In genomic region chr2:173359231-173359630, GRCh38 we compare ENCODE assay signal across 10 cellular contexts. TPM values are rescaled to one million over a fixed set of nuclear protein-coding genes. Genes with fewer than 3 reads are reported as not detected.
DNase-seq lines count a peak whose midpoint lies in the region; ATAC-seq lines count a peak whose summit lies in the region.
"Had no signal": no experiment of that assay in that cellular context is flagged by ENCODE, and none has a peak within 500 bp of the region (broad histone marks: within the 10 kb centered on the region; RNA-seq: fewer than 3 reads in every experiment).

No MANE protein-coding gene starts in this region.

- ATAC-seq in GM21515 (IDR thresholded peaks at IDR 0.05; ENCODE audit: unreplicated experiment), result peak; percentile 40
- peak; percentile 65 for ATAC-seq in activated T-helper 17 cell treated with anti-CD3 and anti-CD28 coated beads, Interleukin-2, amount 50 U/mL, for 72 hours (replicated peaks)
- no peak for ATAC-seq in stimulated activated naive B cell treated with anti-CD40 and anti-IgM and Interleukin-4, amounts not matched to agents 10 μg/mL and 1 μg/mL and 100 μg/mL, for 72 hours (replicated peaks)
- ATAC-seq in HG02981 (IDR thresholded peaks at IDR 0.05; ENCODE audit: unreplicated experiment), result no peak
- no peak for ATAC-seq in HG03196 (IDR thresholded peaks at IDR 0.05; ENCODE audit: unreplicated experiment)

- H3K9me3 Mint-ChIP-seq in activated T-helper 17 cell treated with anti-CD3 and anti-CD28 coated beads, Interleukin-2, amount 50 U/mL, for 72 hours, result no peaks in the 10 kb centered on the region
- H3K9me3 Mint-ChIP-seq in stimulated activated naive B cell treated with anti-CD40 and anti-IgM and Interleukin-4, amounts not matched to agents 10 μg/mL and 1 μg/mL and 100 μg/mL, for 72 hours, result no peaks in the 10 kb centered on the region

- peak overlapping the region; percentile 58 for H3K27ac Mint-ChIP-seq in activated T-helper 17 cell treated with anti-CD3 and anti-CD28 coated beads, Interleukin-2, amount 50 U/mL, for 72 hours
- H3K27ac Mint-ChIP-seq in stimulated activated naive B cell treated with anti-CD40 and anti-IgM and Interleukin-4, amounts not matched to agents 10 μg/mL and 1 μg/mL and 100 μg/mL, for 72 hours, result no peak overlapping the region

- H3K4me3 Mint-ChIP-seq in activated T-helper 17 cell treated with anti-CD3 and anti-CD28 coated beads, Interleukin-2, amount 50 U/mL, for 72 hours, result peak overlapping the region; percentile 16
- H3K4me3 Mint-ChIP-seq in stimulated activated naive B cell treated with anti-CD40 and anti-IgM and Interleukin-4, amounts not matched to agents 10 μg/mL and 1 μg/mL and 100 μg/mL, for 72 hours, result no peak overlapping the region

- H3K36me3 Mint-ChIP-seq in activated T-helper 17 cell treated with anti-CD3 and anti-CD28 coated beads, Interleukin-2, amount 50 U/mL, for 72 hours (ENCODE audit: low read depth), result peaks cover 48% of the 10 kb centered on the region
- H3K36me3 Mint-ChIP-seq in stimulated activated naive B cell treated with anti-CD40 and anti-IgM and Interleukin-4, amounts not matched to agents 10 μg/mL and 1 μg/mL and 100 μg/mL, for 72 hours, result peaks cover 10 to 25% of the 10 kb centered on the region in 2 donors

- H3K4me1 Mint-ChIP-seq in activated T-helper 17 cell treated with anti-CD3 and anti-CD28 coated beads, Interleukin-2, amount 50 U/mL, for 72 hours, result peaks cover 16% of the 10 kb centered on the region
- peaks cover 5 to 21% of the 10 kb centered on the region in 2 donors for H3K4me1 Mint-ChIP-seq in stimulated activated naive B cell treated with anti-CD40 and anti-IgM and Interleukin-4, amounts not matched to agents 10 μg/mL and 1 μg/mL and 100 μg/mL, for 72 hours

- DNase-seq in Daoy (ENCODE audit: low read depth) (peak; percentile 80), M059J (ENCODE audit: low read depth) (peak; percentile 4), retina (no peak)
- no peak for DNase-seq in stimulated activated naive B cell treated with anti-CD40 and anti-IgM and Interleukin-4, amounts not matched to agents 10 μg/mL and 1 μg/mL and 100 μg/mL, for 72 hours
- DNase-seq: NCI-H2081, sigmoid colon had no signal

- H3K27me3 Mint-ChIP-seq in activated T-helper 17 cell treated with anti-CD3 and anti-CD28 coated beads, Interleukin-2, amount 50 U/mL, for 72 hours, result peaks cover 20% of the 10 kb centered on the region
- peaks cover 6 to 20% of the 10 kb centered on the region in 2 donors for H3K27me3 Mint-ChIP-seq in stimulated activated naive B cell treated with anti-CD40 and anti-IgM and Interleukin-4, amounts not matched to agents 10 μg/mL and 1 μg/mL and 100 μg/mL, for 72 hours

RNA-seq across cellular contexts. Expression of gene CDCA7, which starts 4.6 kb away (rescaled TPM):
- total RNA-seq in Daoy (2014; rRNA removed; shearing (Covaris generic)), result 18.0 and 24.8 TPM in 2 replicates
- total RNA-seq in M059J (2014; rRNA removed; shearing (Covaris generic)), result 13.1 and 16.6 TPM in 2 replicates
- total RNA-seq in activated T-helper 17 cell treated with anti-CD3 and anti-CD28 coated beads, Interleukin-2, amount 50 U/mL, for 72 hours, result 10 to 100 TPM; 15.4 to 53.7 TPM

Comparison
In these comparisons a context has a peak if more than half of its experiments do, and no peak if none do; other contexts are left out.
1. DNase-seq: peak in Daoy (single experiment) and M059J (single experiment); none in stimulated activated naive B cell treated with anti-CD40 and anti-IgM and Interleukin-4, amounts not matched to agents 10 μg/mL and 1 μg/mL and 100 μg/mL, for 72 hours (single experiment) and retina (single experiment).
2. ATAC-seq: peak in GM21515 (single experiment) and activated T-helper 17 cell treated with anti-CD3 and anti-CD28 coated beads, Interleukin-2, amount 50 U/mL, for 72 hours (single experiment); none in stimulated activated naive B cell treated with anti-CD40 and anti-IgM and Interleukin-4, amounts not matched to agents 10 μg/mL and 1 μg/mL and 100 μg/mL, for 72 hours (0 of 2), HG02981 (single experiment) and HG03196 (single experiment).